20 cellular contexts compared by ENCODE assay signal in the genomic region with DNA sequence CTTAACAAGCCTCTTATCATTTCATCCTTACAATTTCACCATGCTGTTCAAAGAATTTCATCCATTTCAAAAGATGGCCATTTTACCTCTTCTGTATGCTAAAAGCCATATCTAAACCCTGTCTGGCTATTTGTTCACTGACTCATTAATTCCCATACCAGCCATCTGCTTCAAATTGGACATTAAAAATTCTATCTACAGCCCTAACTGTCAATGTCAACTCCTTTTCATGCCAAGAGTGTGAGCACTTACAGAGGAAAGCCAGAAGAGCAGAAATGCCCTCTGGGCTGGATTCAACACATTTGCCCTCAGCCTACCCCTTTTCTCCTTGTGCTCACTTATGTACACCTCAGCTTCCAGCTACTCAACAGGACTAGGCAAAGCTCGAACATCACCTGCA. TPM values are rescaled to one million over a fixed set of nuclear protein-coding genes. Genes with fewer than 3 reads are reported as not detected.
A peak's percentile ranks its signal among the peaks of the same experiment; 100 is the strongest.
DNase-seq lines count a peak whose midpoint lies in the region; ATAC-seq and TF ChIP-seq lines count a peak whose summit lies in the region.
"Had no signal": no experiment of that assay in that cellular context is flagged by ENCODE, and none has a peak within 500 bp of the region (broad histone marks: within the 10 kb centered on the region; RNA-seq: fewer than 3 reads in every experiment).

No MANE protein-coding gene starts in this region.

- CTCF ChIA-PET in SK-N-SH (lab: Yijun Ruan, JAX) = no interaction called here

- H3K4me1 ChIP-seq in SK-N-SH (ENCODE audit: control insufficient read depth in 1 of 2, insufficient read depth in 2 of 2, low read depth in 1 of 2, low read length in 1 of 2) = peaks cover 5 to 7% of the 10 kb centered on the region in 2 experiments; a peak in 1 of 4 replicates
- H3K4me1 ChIP-seq in effector memory CD4-positive, alpha-beta T cell (ENCODE audit: control insufficient read depth, insufficient read depth, low read length, poor library complexity, severe bottlenecking) = peaks cover 64% of the 10 kb centered on the region
- H3K4me1 ChIP-seq: right lobe of liver had no signal

- no peak for TF ChIP-seq CTCF in SK-N-SH (IDR thresholded peaks at IDR 0.05)

- no peak overlapping the region for H3K9ac ChIP-seq in SK-N-SH

- H2AFZ ChIP-seq in SK-N-SH (ENCODE audit: low read depth) = no peak overlapping the region

- POLR2A ChIA-PET in SK-N-SH (lab: Yijun Ruan, JAX) = no interaction called here

- H3K4me3 ChIP-seq in SK-N-SH (ENCODE audit: low read depth in 2 of 2, low read length in 1 of 2) = no peak overlapping the region
- no peak overlapping the region for H3K4me3 ChIP-seq in effector memory CD4-positive, alpha-beta T cell (ENCODE audit: insufficient read depth, low read depth, low read length, poor library complexity, severe bottlenecking)
- H3K4me3 ChIP-seq: mucosa of descending colon, right lobe of liver had no signal

- peak overlapping the region; percentile 98 for H3K27ac Mint-ChIP-seq in activated T-cell treated with anti-CD3 and anti-CD28 coated beads, Interleukin-2, amount 50 U/mL, for 72 hours
- H3K27ac Mint-ChIP-seq in stimulated activated naive CD8-positive, alpha-beta T cell treated with anti-CD3 and anti-CD28 coated beads, Interleukin-15, amount 100 ng/mL, for 72 hours = peak overlapping the region; percentile 94 to 95

- H3K27me3 ChIP-seq in SK-N-SH (ENCODE audit: insufficient read depth) = no peaks in the 10 kb centered on the region
- H3K27me3 ChIP-seq in effector memory CD4-positive, alpha-beta T cell (replicated peaks; ENCODE audit: control insufficient read depth, insufficient read depth, low read length, poor library complexity, severe bottlenecking) = no peaks in the 10 kb centered on the region
- H3K27me3 ChIP-seq: right lobe of liver had no signal

- TF ChIP-seq EP300 in SK-N-SH (IDR thresholded peaks at IDR 0.05; ENCODE audit: borderline replicate concordance in 1 of 2, low read depth in 1 of 2, low read length in 1 of 2) = peak in 1 of 2 experiments; percentile 41; a peak in 1 of 4 replicates

- no peaks in the 10 kb centered on the region for H3K27me3 Mint-ChIP-seq in activated T-cell treated with anti-CD3 and anti-CD28 coated beads, Interleukin-2, amount 50 U/mL, for 72 hours (ENCODE audit: low read depth)
- H3K27me3 Mint-ChIP-seq in stimulated activated naive CD8-positive, alpha-beta T cell treated with anti-CD3 and anti-CD28 coated beads, Interleukin-15, amount 100 ng/mL, for 72 hours = no peaks in the 10 kb centered on the region

- peak overlapping the region; percentile 69 to 91 for H3K4me3 Mint-ChIP-seq in activated T-cell treated with anti-CD3 and anti-CD28 coated beads, Interleukin-2, amount 50 U/mL, for 72 hours
- peak overlapping the region; percentile 68 to 71 for H3K4me3 Mint-ChIP-seq in stimulated activated naive CD8-positive, alpha-beta T cell treated with anti-CD3 and anti-CD28 coated beads, Interleukin-15, amount 100 ng/mL, for 72 hours

- no peaks in the 10 kb centered on the region for H4K20me1 ChIP-seq in SK-N-SH (ENCODE audit: insufficient read depth)

- no peaks in the 10 kb centered on the region for H3K9me3 Mint-ChIP-seq in activated T-cell treated with anti-CD3 and anti-CD28 coated beads, Interleukin-2, amount 50 U/mL, for 72 hours
- peaks cover 0 to 3% of the 10 kb centered on the region in 2 donors for H3K9me3 Mint-ChIP-seq in stimulated activated naive CD8-positive, alpha-beta T cell treated with anti-CD3 and anti-CD28 coated beads, Interleukin-15, amount 100 ng/mL, for 72 hours

- peaks cover 3 to 7% of the 10 kb centered on the region in 2 donors for H3K36me3 Mint-ChIP-seq in activated T-cell treated with anti-CD3 and anti-CD28 coated beads, Interleukin-2, amount 50 U/mL, for 72 hours (ENCODE audit: insufficient read depth in 2 of 2)

- no peaks in the 10 kb centered on the region for H3K9me3 ChIP-seq in SK-N-SH
- no peaks in the 10 kb centered on the region for H3K9me3 ChIP-seq in effector memory CD4-positive, alpha-beta T cell (ENCODE audit: control insufficient read depth, low read length)
- H3K9me3 ChIP-seq: mucosa of descending colon, right lobe of liver had no signal

- WGBS in SK-N-SH (ENCODE audit: low lambda C conversion rate) = 96% methylated on average over 1 of the region's 1 CpG

- no peak for ATAC-seq in activated T-cell treated with anti-CD3 and anti-CD28 coated beads, Interleukin-2, amount 50 U/mL, for 72 hours (replicated peaks in 1 of 2)
- no peak for ATAC-seq in stimulated activated naive CD8-positive, alpha-beta T cell treated with anti-CD3 and anti-CD28 coated beads, Interleukin-15, amount 100 ng/mL, for 72 hours
- ATAC-seq: mucosa of descending colon, right lobe of liver had no signal

- peaks cover 94% of the 10 kb centered on the region for H3K4me1 Mint-ChIP-seq in activated T-cell treated with anti-CD3 and anti-CD28 coated beads, Interleukin-2, amount 50 U/mL, for 72 hours (ENCODE audit: low read depth)
- peaks cover 91% of the 10 kb centered on the region for H3K4me1 Mint-ChIP-seq in stimulated activated naive CD8-positive, alpha-beta T cell treated with anti-CD3 and anti-CD28 coated beads, Interleukin-15, amount 100 ng/mL, for 72 hours

- H3K27ac ChIP-seq in SK-N-SH (ENCODE audit: low read depth in 2 of 2, low read length in 1 of 2) = peak overlapping the region in 1 of 2 experiments; percentile 34; a peak in 1 of 4 replicates
- H3K27ac ChIP-seq in effector memory CD4-positive, alpha-beta T cell (ENCODE audit: insufficient read depth, low read length, poor library complexity, severe bottlenecking) = peak overlapping the region; percentile 52
- H3K27ac ChIP-seq: right lobe of liver had no signal

- H3K4me2 ChIP-seq in SK-N-SH = no peak overlapping the region

- no peak for TF ChIP-seq RAD21 in SK-N-SH (IDR thresholded peaks at IDR 0.05; ENCODE audit: low read length)

- in situ Hi-C loops in ACHN (cut with HindIII; ENCODE audit: low pct_ligation_motif_present, low pct_unique_long_range_greater_than_20kb, low sequenced_read_pairs) = no loop called here

- DNase-seq in activated T-cell treated with anti-CD3 and anti-CD28 coated beads, Interleukin-2, amount 50 U/mL, for 72 hours = no peak
- DNase-seq in activated T-cell treated with anti-CD3 and anti-CD28 coated beads for 4 hours (no peak), SK-N-SH (no peak), pons (ENCODE audit: low spot score) (no peak), NCI-H510A (lab: John Stamatoyannopoulos, UW) (no peak), ACHN (no peak)
- DNase-seq in effector memory CD4-positive, alpha-beta T cell = no peak
- DNase-seq in stimulated activated naive CD8-positive, alpha-beta T cell treated with anti-CD3 and anti-CD28 coated beads, Interleukin-15, amount 100 ng/mL, for 72 hours = no peak
- DNase-seq: AML-193; HCEC 1CT; KBM-7; mucosa of descending colon; NCI-H2029 treated with DMSO at 0.1 percent for 48 hours; NCI-H524; occipital lobe; right lobe of liver; SIG-M5; stimulated activated CD4-positive, alpha-beta T cell treated with anti-CD3 and anti-CD28 coated beads, Interleukin-1b, Interleukin-23, amount 100 ng/mL, for 48 hours; substantia nigra; T1000 had no signal

- H3F3A ChIP-seq in SK-N-SH (replicated peaks; ENCODE audit: insufficient read depth) = no peaks in the 10 kb centered on the region

- H3K36me3 ChIP-seq in SK-N-SH (replicated peaks in 1 of 2; ENCODE audit: control insufficient read depth in 1 of 2, insufficient read depth in 2 of 2, low read length in 1 of 2) = no peaks in the 10 kb centered on the region
- no peaks in the 10 kb centered on the region for H3K36me3 ChIP-seq in effector memory CD4-positive, alpha-beta T cell (ENCODE audit: control insufficient read depth, insufficient read depth, low read length)
- H3K36me3 ChIP-seq: right lobe of liver had no signal

- H3K9me2 ChIP-seq in SK-N-SH = no peaks in the 10 kb centered on the region

- no peaks in the 10 kb centered on the region for H3K79me2 ChIP-seq in SK-N-SH (ENCODE audit: insufficient read depth)

TF ChIP-seq in SK-N-SH, 30 proteins besides CTCF, POLR2A, EP300 and RAD21:
- TF ChIP-seq FOSL2 (IDR thresholded peaks at IDR 0.05; ENCODE audit: borderline replicate concordance, low read depth) (peak; percentile 33; the same call in 1 of the 2 replicates), POLR2AphosphoS5 (IDR thresholded peaks at IDR 0.05; ENCODE audit: low read depth, low read length) (no peak), IRF3 (IDR thresholded peaks at IDR 0.05; ENCODE audit: low read depth, low read length) (no peak), PBX3 (IDR thresholded peaks at IDR 0.05) (peak; percentile 52), JUND (IDR thresholded peaks at IDR 0.05) (peak; percentile 25; the same call in 1 of the 2 replicates), TCF12 (IDR thresholded peaks at IDR 0.05) (peak; percentile 72)

RNA-seq across cellular contexts. Expression of gene SYTL2, which starts 59.2 kb away (rescaled TPM):
- total RNA-seq in activated T-cell treated with anti-CD3 and anti-CD28 coated beads, Interleukin-2, amount 50 U/mL, for 72 hours = 10 to 100 TPM; 34.4 to 40.1 TPM
- polyA plus RNA-seq in SK-N-SH (2012; rRNA removed) = 36.0 and 72.8 TPM in 2 replicates
- polyA plus RNA-seq in SK-N-SH (2012; cell fraction: cytosol; rRNA removed) = 43.2 and 56.2 TPM in 2 replicates
- polyA plus RNA-seq in SK-N-SH (2012; cell fraction: nucleus; rRNA removed) = 146 and 213 TPM in 2 replicates
